In the genomic region with DNA sequence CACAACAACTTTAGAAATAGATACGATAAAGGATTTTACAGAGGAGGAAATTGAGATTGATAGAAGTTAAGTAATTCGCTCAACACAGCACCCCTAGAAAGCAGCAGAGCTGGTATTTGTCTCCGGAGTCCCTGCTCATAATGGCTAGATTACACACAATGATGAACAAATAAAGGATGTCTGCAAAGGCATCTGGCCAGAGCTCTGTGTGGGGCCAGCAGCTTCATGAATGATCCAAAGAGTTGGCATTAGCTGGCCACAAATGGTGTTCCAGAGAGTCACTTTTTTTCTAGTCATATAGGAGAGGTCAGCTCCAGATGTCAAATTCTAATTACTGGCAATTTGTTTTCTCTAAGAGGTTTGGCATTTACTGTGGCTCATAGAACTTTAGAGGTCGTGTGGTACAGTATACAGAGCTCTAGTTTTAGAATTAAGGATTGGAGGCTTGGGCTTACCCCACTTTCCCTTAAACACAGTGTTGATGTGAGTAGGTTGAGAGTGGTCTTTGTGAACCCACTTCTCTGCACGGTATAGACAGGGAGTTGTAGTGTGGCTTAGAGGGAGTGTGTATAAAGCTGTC, we compare ENCODE assay signal across 13 cellular contexts.
"Had no signal": no experiment of that assay in that cellular context is flagged by ENCODE, and none has a peak within 500 bp of the region (broad histone marks: within the 10 kb centered on the region; RNA-seq: fewer than 3 reads in every experiment).

No MANE protein-coding gene starts in this region.

- ATAC-seq: activated naive CD4-positive, alpha-beta T cell treated with anti-CD3 and anti-CD28 coated beads, Interleukin-2, amount 50 U/mL, for 72 hours; effector memory CD8-positive, alpha-beta T cell; mucosa of descending colon; natural killer cell had no signal

- H3K4me1 ChIP-seq: upper lobe of left lung had no signal

- H3K27ac ChIP-seq: brain microvascular endothelial cell, epithelial cell of prostate, upper lobe of left lung had no signal

- H3K4me3 ChIP-seq: mucosa of descending colon, upper lobe of left lung had no signal

- DNase-seq: activated effector memory CD4-positive, alpha-beta T cell treated with Interleukin-2 at 50 U/mL for 16 hours; activated T-cell treated with anti-CD3 and anti-CD28 coated beads, Interleukin-2, amount 50 U/mL, for 24 hours; amygdala; brain microvascular endothelial cell; cerebellar nuclear complex; effector memory CD8-positive, alpha-beta T cell; glutamatergic neuron; mucosa of descending colon; natural killer cell; stimulated activated CD4-positive, alpha-beta T cell treated with anti-CD3 and anti-CD28 coated beads, Interleukin-4, amount 100 ng/mL, for 1 hour; upper lobe of left lung had no signal

- H3K27me3 ChIP-seq: brain microvascular endothelial cell, upper lobe of left lung had no signal

- H3K36me3 ChIP-seq: brain microvascular endothelial cell, upper lobe of left lung had no signal

- H3K9me3 ChIP-seq: mucosa of descending colon, upper lobe of left lung had no signal
